Comparison of ENCODE assay signal across 9 cellular contexts in the genomic region with DNA sequence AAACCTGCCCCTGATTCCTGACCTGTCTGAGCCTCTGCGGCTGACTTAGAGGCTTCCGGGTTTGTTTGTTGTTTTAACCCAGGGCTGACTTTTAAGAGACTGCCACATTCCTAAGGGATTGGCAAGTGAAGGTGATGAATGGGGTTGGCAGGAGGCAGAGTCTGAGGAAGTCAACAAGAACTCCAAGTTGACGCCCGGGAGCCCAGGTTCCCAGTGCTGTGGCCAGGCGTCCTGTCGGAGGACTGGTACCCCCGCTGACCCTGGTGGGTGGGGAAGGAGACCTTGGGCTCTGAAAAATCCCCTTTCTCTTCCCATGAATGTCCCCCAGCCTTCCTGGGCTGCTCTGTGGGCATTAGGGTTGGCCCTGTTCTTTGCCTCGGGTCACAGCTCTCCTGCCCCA. TPM values are rescaled to one million over a fixed set of nuclear protein-coding genes. Genes with fewer than 3 reads are reported as not detected.
DNase-seq lines count a peak whose midpoint lies in the region; ATAC-seq and TF ChIP-seq lines count a peak whose summit lies in the region.
"Had no signal": no experiment of that assay in that cellular context is flagged by ENCODE, and none has a peak within 500 bp of the region (broad histone marks: within the 10 kb centered on the region; RNA-seq: fewer than 3 reads in every experiment).

No MANE protein-coding gene starts in this region.

- no peaks in the 10 kb centered on the region for H3K36me3 Mint-ChIP-seq in MCF 10A (ENCODE audit: insufficient read depth, unreplicated experiment)

- no peaks in the 10 kb centered on the region for H3K27me3 Mint-ChIP-seq in MCF 10A (ENCODE audit: insufficient read depth, unreplicated experiment)

- BruUV-seq in MCF 10A (replicated peaks; lab: Mats Ljungman, UMichigan): no TSS peak

- POLR2A ChIA-PET in MCF 10A (lab: Yijun Ruan, JAX): interaction anchor here (0.6 to 3.8 kb wide), 9 partner anchors 9 to 234 kb away, joined by 3 to 38 read pairs (median 3); a partner anchor contains a TSS

- no peak overlapping the region for H3K4me3 Mint-ChIP-seq in MCF 10A (ENCODE audit: unreplicated experiment)

- peak overlapping the region; percentile 81 for H3K27ac Mint-ChIP-seq in MCF 10A (ENCODE audit: low read depth, unreplicated experiment)

- CTCF ChIA-PET in MCF 10A (lab: Yijun Ruan, JAX): interaction anchor here (0.5 to 25.8 kb wide), 6 partner anchors 10 to 228 kb away, joined by 3 to 969 read pairs (median 4); a partner anchor contains a TSS

- intact Hi-C loops in MCF 10A (cut with micrococcal nuclease) (loop anchor here (2.0 kb wide), 1 partner anchor 93 kb away; no protein-coding TSS in a partner anchor), left colon (cut with DNase I, micrococcal nuclease) (no loop called here)

- H3K9me3 Mint-ChIP-seq in MCF 10A (ENCODE audit: unreplicated experiment): no peaks in the 10 kb centered on the region

- DNase-seq in DMS 273 (lab: John Stamatoyannopoulos, UW; ENCODE audit: unreplicated experiment): peak; percentile 22
- DNase-seq in DMS 273 treated with DMSO at 0.1 percent for 48 hours (lab: John Stamatoyannopoulos, UW): no peak
- DNase-seq in MCF 10A (ENCODE audit: unreplicated experiment): peak; percentile 91
- peak; percentile 23 to 40 for DNase-seq in left colon
- peak; percentile 67 for DNase-seq in ureter (ENCODE audit: low spot score)
- DNase-seq in hypothalamus (lab: John Stamatoyannopoulos, UW): no peak
- DNase-seq in DMS153 (lab: John Stamatoyannopoulos, UW): no peak
- DNase-seq in NCI-H2196 (lab: John Stamatoyannopoulos, UW; ENCODE audit: unreplicated experiment): no peak

- peaks cover 31% of the 10 kb centered on the region for H3K4me1 Mint-ChIP-seq in MCF 10A (ENCODE audit: insufficient read depth, unreplicated experiment)

- ATAC-seq in left colon: peak; percentile 14

- TF ChIP-seq CTCF in MCF 10A (IDR thresholded peaks at IDR 0.05; ENCODE audit: unreplicated experiment): no peak

RNA-seq across cellular contexts. Expression of a gene that starts 19.7 kb away (rescaled TPM):
- total RNA-seq in MCF 10A (2022) (not detected in 2 replicates), left colon (100 to 1,000 TPM; 327 to 349 TPM), ureter (0.55 TPM)
- total RNA-seq: subcutaneous adipose tissue had no signal

RNA-seq across cellular contexts. Expression of a gene that starts 42.6 kb away (rescaled TPM):
- total RNA-seq in MCF 10A (2022) (not detected in 2 replicates), left colon (1 to 10 TPM; 4.1 to 8.7 TPM), ureter (55.6 TPM)

Comparison
In these comparisons a context has a peak if more than half of its experiments do, and no peak if none do; other contexts are left out.
1. DNase-seq: peak in DMS 273 (single experiment), MCF 10A (single experiment), left colon (2 of 2) and ureter (single experiment); none in DMS 273 treated with DMSO at 0.1 percent for 48 hours (single experiment), hypothalamus (0 of 51), DMS153 (single experiment) and NCI-H2196 (single experiment).
2. RNA of a gene that starts 19.7 kb away (total RNA-seq): 327 to 349 TPM in left colon; 0.55 TPM in ureter (single experiment) and not detected in MCF 10A; every median in the first group is over 100 times any median in the second.